ENCODE assay signal across 8 cellular contexts in the genomic region with DNA sequence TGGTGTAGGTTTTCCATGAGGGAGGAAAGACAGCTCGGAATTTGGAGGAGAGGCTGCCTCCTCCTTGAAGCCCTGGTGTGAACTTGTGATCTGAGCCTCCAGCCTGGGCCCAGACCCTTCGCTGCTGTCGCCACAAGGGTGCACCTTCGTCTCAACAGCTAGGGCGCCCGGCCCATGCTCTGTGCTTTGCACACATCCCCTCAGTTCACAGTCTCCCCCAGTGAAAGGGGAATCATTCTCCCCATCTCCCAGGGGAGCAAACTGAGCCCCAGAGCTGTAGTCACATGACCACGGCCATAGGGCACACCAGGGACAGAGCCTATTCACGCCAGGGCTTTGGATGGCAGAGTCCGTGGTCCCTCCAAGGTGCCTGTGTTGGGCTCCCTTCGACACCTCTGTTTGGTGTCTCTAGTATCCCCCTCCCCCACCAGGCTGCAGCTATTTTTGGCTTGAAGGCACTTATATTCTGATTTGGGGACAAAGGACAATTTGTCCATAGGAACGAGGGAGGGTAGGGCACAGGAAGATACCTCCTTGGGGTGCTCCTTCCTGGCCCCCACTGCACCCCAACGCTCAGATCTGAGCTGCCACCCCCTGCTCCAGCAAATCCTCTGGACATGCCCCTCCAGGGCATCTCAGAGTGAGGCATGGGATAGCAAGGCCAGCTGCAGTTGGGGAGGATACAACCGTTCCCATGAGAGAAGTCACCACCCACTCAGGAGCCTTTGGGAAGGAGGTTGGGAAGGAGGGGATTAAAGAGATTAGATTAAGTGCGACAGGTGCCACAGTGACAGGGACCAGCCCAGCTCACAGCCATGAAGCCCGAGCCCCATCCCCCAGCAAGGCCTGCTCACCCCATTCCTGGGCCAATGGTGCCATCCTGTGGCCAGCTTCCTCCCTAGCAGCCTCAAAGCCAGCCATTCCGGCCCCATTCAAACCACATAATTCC. TPM values are rescaled to one million over a fixed set of nuclear protein-coding genes. Genes with fewer than 3 reads are reported as not detected.
DNase-seq lines count a peak whose midpoint lies in the region; ATAC-seq, FAIRE-seq and TF ChIP-seq lines count a peak whose summit lies in the region.

No MANE protein-coding gene starts in this region.

- peak overlapping the region; percentile 32 for H2AFZ ChIP-seq in IMR-90 (replicated peaks; ENCODE audit: low read length, poor library complexity)

- no peak overlapping the region for H3K27ac ChIP-seq in IMR-90 (ENCODE audit: insufficient read depth, low read length)
- H3K27ac ChIP-seq in thyroid gland, result no peak overlapping the region

- H2BK15ac ChIP-seq in IMR-90 (ENCODE audit: low read depth, low read length), result no peak overlapping the region

- no peak overlapping the region for H3K4ac ChIP-seq in IMR-90 (ENCODE audit: low read depth, low read length)

- CTCF ChIA-PET in IMR-90 (lab: Yijun Ruan, JAX), result interaction anchor here (1.0 to 2.4 kb wide), 3 partner anchors 22 to 1477 kb away, joined by 3 to 10 read pairs (median 3); a partner anchor contains a TSS

- in situ Hi-C loops in IMR-90 (cut with MboI; ENCODE audit: low sequenced_read_pairs), result loop anchor here (10.0 kb wide), 2 partner anchors 1003 to 1813 kb away; no protein-coding TSS in a partner anchor

- H3K4me3 ChIP-seq in IMR-90 (ENCODE audit: insufficient read depth, low read depth, low read length) (no peak overlapping the region), fibroblast of pulmonary artery (replicated peaks; ENCODE audit: low read depth, low read length) (no peak overlapping the region), thyroid gland (replicated peaks in 1 of 3) (no peak overlapping the region)

- no peaks in the 10 kb centered on the region for H3K9me3 Mint-ChIP-seq in activated T-helper 1 cell treated with anti-CD3 and anti-CD28 coated beads, Interleukin-12 subunit alpha, Interleukin-12 subunit beta, Interleukin-2, Interleukin-4 antibody, amounts not matched to agents 30 ng/mL and 10 ng/mL and 1 ng/mL, durations not matched to agents 14 hours and 24 hours and 36 hours
- no peaks in the 10 kb centered on the region for H3K9me3 Mint-ChIP-seq in neural crest cell

- H3K9ac ChIP-seq in IMR-90 (ENCODE audit: low read depth, low read length), result no peak overlapping the region

- H3K23ac ChIP-seq in IMR-90 (ENCODE audit: low read depth, low read length), result no peak overlapping the region

- H3K56ac ChIP-seq in IMR-90 (ENCODE audit: extremely low read depth, insufficient read depth, low read length), result no peak overlapping the region

- H4K91ac ChIP-seq in IMR-90 (ENCODE audit: insufficient read depth, low read depth, low read length), result no peak overlapping the region

- H3K14ac ChIP-seq in IMR-90 (replicated peaks; ENCODE audit: low read depth, low read length), result no peak overlapping the region

- POLR2A ChIA-PET in IMR-90 (lab: Charles Lee; ENCODE audit: unreplicated experiment), result no interaction called here

- no peak overlapping the region for H3K27ac Mint-ChIP-seq in activated T-helper 1 cell treated with anti-CD3 and anti-CD28 coated beads, Interleukin-12 subunit alpha, Interleukin-12 subunit beta, Interleukin-2, Interleukin-4 antibody, amounts not matched to agents 30 ng/mL and 10 ng/mL and 1 ng/mL, durations not matched to agents 14 hours and 24 hours and 36 hours
- peak overlapping the region; percentile 12 for H3K27ac Mint-ChIP-seq in neural crest cell (ENCODE audit: unreplicated experiment)

- intact Hi-C loops in IMR-90 (cut with micrococcal nuclease), result loop anchor here (1.0 to 10.0 kb wide), 7 partner anchors 327 to 1821 kb away; a partner anchor contains a TSS
- intact Hi-C loops in activated T-helper 1 cell treated with anti-CD3 and anti-CD28 coated beads, Interleukin-12 subunit alpha, Interleukin-12 subunit beta, Interleukin-2, Interleukin-4 antibody, amounts not matched to agents 30 ng/mL and 10 ng/mL and 1 ng/mL, durations not matched to agents 14 hours and 24 hours and 36 hours (cut with micrococcal nuclease), result loop anchor here (1.0 kb wide), 1 partner anchor 1471 kb away; a partner anchor contains a TSS
- intact Hi-C loops in thyroid gland (cut with DNase I), result loop anchor here (10.0 kb wide), 1 partner anchor 1473 kb away; a partner anchor contains a TSS

- no peaks in the 10 kb centered on the region for H3K36me3 Mint-ChIP-seq in activated T-helper 1 cell treated with anti-CD3 and anti-CD28 coated beads, Interleukin-12 subunit alpha, Interleukin-12 subunit beta, Interleukin-2, Interleukin-4 antibody, amounts not matched to agents 30 ng/mL and 10 ng/mL and 1 ng/mL, durations not matched to agents 14 hours and 24 hours and 36 hours (ENCODE audit: low read depth)
- no peaks in the 10 kb centered on the region for H3K36me3 Mint-ChIP-seq in neural crest cell (ENCODE audit: low read depth)

- no peak overlapping the region for H4K5ac ChIP-seq in IMR-90 (ENCODE audit: low read depth, low read length)

- no peaks in the 10 kb centered on the region for H4K20me1 ChIP-seq in IMR-90 (ENCODE audit: insufficient read depth, low read length)

- H3K4me1 ChIP-seq in IMR-90 (ENCODE audit: control insufficient read depth, insufficient read depth, low read length), result no peaks in the 10 kb centered on the region
- no peaks in the 10 kb centered on the region for H3K4me1 ChIP-seq in thyroid gland

- H3K4me2 ChIP-seq in IMR-90 (ENCODE audit: low read depth, low read length), result no peak overlapping the region

- H2BK120ac ChIP-seq in IMR-90 (ENCODE audit: low read depth, low read length), result no peak overlapping the region

- H3K18ac ChIP-seq in IMR-90 (ENCODE audit: low read depth, low read length), result no peak overlapping the region

- no peaks in the 10 kb centered on the region for H3K79me1 ChIP-seq in IMR-90 (ENCODE audit: low read depth in 1 of 2, low read length in 2 of 2)

- dilution Hi-C loops in IMR-90 (cut with HindIII; ENCODE audit: low sequenced_read_pairs, unreplicated experiment), result no loop called here

- no peaks in the 10 kb centered on the region for H3K9me1 ChIP-seq in IMR-90 (ENCODE audit: insufficient read depth, low read length)

- no CpG with 5 or more reads among the region's 16 CpGs for WGBS in IMR-90 (ENCODE audit: extremely low coverage in 2 of 2, insufficient read length in 1 of 2), 2 experiments
- WGBS in thyroid gland, 2 donors, result 41 to 56% methylated on average over 11 to 14 of the region's 16 CpGs

- H3K9me3 ChIP-seq in IMR-90 (ENCODE audit: control insufficient read depth, insufficient read depth, low read length) (no peaks in the 10 kb centered on the region), thyroid gland (no peaks in the 10 kb centered on the region)

- ATAC-seq in IMR-90 (ENCODE audit: low read depth), result peak; percentile 97
- ATAC-seq in GM18520 (IDR thresholded peaks at IDR 0.05; ENCODE audit: unreplicated experiment), result no peak

- peak; percentile 99 for DNase-seq in D721Med (ENCODE audit: insufficient read length, low spot score)
- DNase-seq in IMR-90, result peak; percentile 56
- peak; percentile 79 for DNase-seq in OCI-M1 (lab: John Stamatoyannopoulos, UW)
- peak; percentile 32 for DNase-seq in activated T-helper 1 cell treated with anti-CD3 and anti-CD28 coated beads, Interleukin-12 subunit alpha, Interleukin-12 subunit beta, Interleukin-2, Interleukin-4 antibody, amounts not matched to agents 30 ng/mL and 10 ng/mL and 1 ng/mL, durations not matched to agents 14 hours and 24 hours and 36 hours (ENCODE audit: low spot score)
- peak; percentile 69 for DNase-seq in fibroblast of pulmonary artery (ENCODE audit: low read depth)
- DNase-seq in neural crest cell (ENCODE audit: low read depth, low spot score), result peak; percentile 87
- DNase-seq in thyroid gland, result peak; percentile 69 to 75

- H2BK20ac ChIP-seq in IMR-90 (ENCODE audit: low read depth, low read length), result no peak overlapping the region

- no peak overlapping the region for H2AK5ac ChIP-seq in IMR-90 (ENCODE audit: low read depth, low read length)

- H3K27me3 ChIP-seq in IMR-90 (ENCODE audit: control insufficient read depth, insufficient read depth, low read length) (peaks cover 45% of the 10 kb centered on the region), thyroid gland (no peaks in the 10 kb centered on the region)

- H2BK5ac ChIP-seq in IMR-90 (ENCODE audit: low read depth, low read length, poor library complexity, severe bottlenecking), result no peak overlapping the region

- no TSS peak for BruUV-seq in IMR-90 (replicated peaks; lab: Mats Ljungman, UMichigan)

- H3K27me3 Mint-ChIP-seq in activated T-helper 1 cell treated with anti-CD3 and anti-CD28 coated beads, Interleukin-12 subunit alpha, Interleukin-12 subunit beta, Interleukin-2, Interleukin-4 antibody, amounts not matched to agents 30 ng/mL and 10 ng/mL and 1 ng/mL, durations not matched to agents 14 hours and 24 hours and 36 hours (ENCODE audit: insufficient read depth), result peaks cover 7% of the 10 kb centered on the region
- H3K27me3 Mint-ChIP-seq in neural crest cell (ENCODE audit: low read depth), result no peaks in the 10 kb centered on the region

- peak; percentile 100 for TF ChIP-seq RAD21 in IMR-90 (IDR thresholded peaks at IDR 0.05; ENCODE audit: low read length)

- no peak overlapping the region for H4K8ac ChIP-seq in IMR-90 (ENCODE audit: low read depth in 2 of 2, low read length in 2 of 2)

- H3K36me3 ChIP-seq in IMR-90 (ENCODE audit: control insufficient read depth, insufficient read depth, low read length) (no peaks in the 10 kb centered on the region), thyroid gland (no peaks in the 10 kb centered on the region)

- no peak overlapping the region for H2AK9ac ChIP-seq in IMR-90 (replicated peaks; ENCODE audit: low read depth, low read length, poor library complexity)

- peak; percentile 68; the same call in 1 of the 2 replicates for TF ChIP-seq POLR2A in IMR-90 (IDR thresholded peaks at IDR 0.05; ENCODE audit: low read depth, low read length)
- TF ChIP-seq POLR2A in thyroid gland (IDR thresholded peaks at IDR 0.05), result no peak

- H3K4me1 Mint-ChIP-seq in activated T-helper 1 cell treated with anti-CD3 and anti-CD28 coated beads, Interleukin-12 subunit alpha, Interleukin-12 subunit beta, Interleukin-2, Interleukin-4 antibody, amounts not matched to agents 30 ng/mL and 10 ng/mL and 1 ng/mL, durations not matched to agents 14 hours and 24 hours and 36 hours (ENCODE audit: low read depth), result no peaks in the 10 kb centered on the region
- peaks cover 11% of the 10 kb centered on the region for H3K4me1 Mint-ChIP-seq in neural crest cell

- no peak overlapping the region for H3K4me3 Mint-ChIP-seq in activated T-helper 1 cell treated with anti-CD3 and anti-CD28 coated beads, Interleukin-12 subunit alpha, Interleukin-12 subunit beta, Interleukin-2, Interleukin-4 antibody, amounts not matched to agents 30 ng/mL and 10 ng/mL and 1 ng/mL, durations not matched to agents 14 hours and 24 hours and 36 hours
- H3K4me3 Mint-ChIP-seq in neural crest cell, result no peak overlapping the region

- peak; percentile 94 for TF ChIP-seq CTCF in D721Med (IDR thresholded peaks at IDR 0.05; ENCODE audit: insufficient read depth, missing control alignments)
- peak; percentile 98 for TF ChIP-seq CTCF in IMR-90 (conservative IDR thresholded peaks at IDR 0.05; ENCODE audit: low read depth, low read length)
- peak; percentile 87 for TF ChIP-seq CTCF in fibroblast of pulmonary artery (IDR thresholded peaks at IDR 0.05; ENCODE audit: low read length, missing control alignments)
- TF ChIP-seq CTCF in neural crest cell (conservative IDR thresholded peaks at IDR 0.05), result peak; percentile 97
- TF ChIP-seq CTCF in thyroid gland (IDR thresholded peaks at IDR 0.05), result peak; percentile 57 to 95 (median 83)

- FAIRE-seq in D721Med (lab: Jason Lieb, UNC), result peak; percentile 90

RNA-seq across cellular contexts. Expression of a gene that starts 15.7 kb away (rescaled TPM):
- total RNA-seq in IMR-90 (2012; rRNA removed) (0.56 TPM in 1 of 2 replicates, not detected in the other), neural crest cell (0.32 and 0.54 TPM in 2 replicates), thyroid gland (1 to 10 TPM in 1 of 4 donors, under 1 TPM in 1, not detected in 2; 0.45 to 3.0 TPM)
- polyA plus RNA-seq in IMR-90 (2012; rRNA removed), result 0.10 and 0.27 TPM in 2 replicates
- 0.03 TPM in 1 of 2 replicates, not detected in the other for polyA plus RNA-seq in IMR-90 (2012; cell fraction: cytosol; rRNA removed)
- polyA plus RNA-seq in IMR-90 (2012; cell fraction: nucleus; rRNA removed; ENCODE audit: low replicate concordance), result 1.1 and 1.3 TPM in 2 replicates
- total RNA-seq in activated T-helper 1 cell treated with anti-CD3 and anti-CD28 coated beads, Interleukin-12 subunit alpha, Interleukin-12 subunit beta, Interleukin-2, Interleukin-4 antibody, amounts not matched to agents 30 ng/mL and 10 ng/mL and 1 ng/mL, durations not matched to agents 14 hours and 24 hours and 36 hours, result 0.42 and 0.70 TPM in 2 replicates

RNA-seq across cellular contexts. Expression of a gene that starts 49.9 kb away (rescaled TPM):
- total RNA-seq in IMR-90 (2012; rRNA removed), result under 0.01 TPM in 1 of 2 replicates, not detected in the other
- polyA plus RNA-seq in IMR-90 (2012; rRNA removed), result 0.09 TPM in 2 replicates
- polyA plus RNA-seq in IMR-90 (2012; cell fraction: cytosol; rRNA removed), result 0.12 TPM in 1 of 2 replicates, not detected in the other
- polyA plus RNA-seq in IMR-90 (2012; cell fraction: nucleus; rRNA removed; ENCODE audit: low replicate concordance), result 0.07 and 0.16 TPM in 2 replicates
- total RNA-seq in activated T-helper 1 cell treated with anti-CD3 and anti-CD28 coated beads, Interleukin-12 subunit alpha, Interleukin-12 subunit beta, Interleukin-2, Interleukin-4 antibody, amounts not matched to agents 30 ng/mL and 10 ng/mL and 1 ng/mL, durations not matched to agents 14 hours and 24 hours and 36 hours, result 199 and 214 TPM in 2 replicates
- total RNA-seq in neural crest cell, result 1.0 and 1.5 TPM in 2 replicates
- total RNA-seq in thyroid gland, result 10 to 100 TPM; 25.3 to 97.3 (median 46.4) TPM

Comparison
In these comparisons a context has a peak if more than half of its experiments do, and no peak if none do; other contexts are left out.
1. DNase-seq: peak in every context shown above with its lines; median percentile 99 in D721Med; 87 in neural crest cell; 79 in OCI-M1; 72 in thyroid gland; 69 in fibroblast of pulmonary artery; 56 in IMR-90; 32 in activated T-helper 1 cell treated with anti-CD3 and anti-CD28 coated beads, Interleukin-12 subunit alpha, Interleukin-12 subunit beta, Interleukin-2, Interleukin-4 antibody, amounts not matched to agents 30 ng/mL and 10 ng/mL and 1 ng/mL, durations not matched to agents 14 hours and 24 hours and 36 hours.
2. RNA of a gene that starts 49.9 kb away (total RNA-seq): 199 to 214 TPM in activated T-helper 1 cell treated with anti-CD3 and anti-CD28 coated beads, Interleukin-12 subunit alpha, Interleukin-12 subunit beta, Interleukin-2, Interleukin-4 antibody, amounts not matched to agents 30 ng/mL and 10 ng/mL and 1 ng/mL, durations not matched to agents 14 hours and 24 hours and 36 hours and 25.3 to 97.3 TPM in thyroid gland; 1.0 to 1.5 TPM in neural crest cell and under 0.01 TPM in IMR-90; every median in the first group is over 10 times any median in the second.
3. Peak in every context shown above with its lines, with median percentiles within 50 percentile points of each other: CTCF ChIP-seq.